Comparison of ENCODE assay signal across 15 cellular contexts in genomic region chr21:39224930-39225329, GRCh38. TPM values are rescaled to one million over a fixed set of nuclear protein-coding genes. Genes with fewer than 3 reads are reported as not detected.
DNase-seq lines count a peak whose midpoint lies in the region; ATAC-seq, FAIRE-seq and TF ChIP-seq lines count a peak whose summit lies in the region.
"Had no signal": no experiment of that assay in that cellular context is flagged by ENCODE, and none has a peak within 500 bp of the region (broad histone marks: within the 10 kb centered on the region; RNA-seq: fewer than 3 reads in every experiment).

No MANE protein-coding gene starts in this region.

- peaks cover 14 to 18% of the 10 kb centered on the region in 2 donors for H3K4me1 ChIP-seq in thyroid gland
- H3K4me1 ChIP-seq: BLaER1 treated with 17β-estradiol and CSF1 and Interleukin-3, amounts not matched to agents 10 nM and 100 nM had no signal

- H3K36me3 ChIP-seq in thyroid gland: peaks cover 12 to 17% of the 10 kb centered on the region in 2 donors

- H3K27me3 Mint-ChIP-seq in activated T-cell treated with anti-CD3 and anti-CD28 coated beads, Interleukin-2, amount 50 U/mL, for 72 hours (ENCODE audit: low read depth): no peaks in the 10 kb centered on the region
- H3K27me3 Mint-ChIP-seq in activated naive CD8-positive, alpha-beta T cell treated with anti-CD3 and anti-CD28 coated beads, Interleukin-2, amount 50 U/mL, for 24 hours: no peaks in the 10 kb centered on the region
- H3K27me3 Mint-ChIP-seq in natural killer cell (ENCODE audit: low read depth in 2 of 2) (no peaks in the 10 kb centered on the region), glutamatergic neuron (ENCODE audit: unreplicated experiment) (no peaks in the 10 kb centered on the region)
- H3K27me3 Mint-ChIP-seq: CD4-positive, CD25-positive, alpha-beta regulatory T cell had no signal

- no peak for TF ChIP-seq POLR2A in H54 (IDR thresholded peaks at IDR 0.05; ENCODE audit: low read depth, low read length)
- no peak for TF ChIP-seq POLR2A in thyroid gland (IDR thresholded peaks at IDR 0.05)

- H3K27ac ChIP-seq in thyroid gland: no peak overlapping the region
- H3K27ac ChIP-seq: BLaER1 treated with 17β-estradiol and CSF1 and Interleukin-3, amounts not matched to agents 10 nM and 100 nM; GM23248 had no signal

- TF ChIP-seq CTCF in natural killer cell (IDR thresholded peaks at IDR 0.05) (no peak), thyroid gland (IDR thresholded peaks at IDR 0.05) (no peak), glutamatergic neuron (IDR thresholded peaks at IDR 0.05; ENCODE audit: partially characterized antibody, unreplicated experiment) (no peak)

- WGBS in thyroid gland, 2 donors: 96 to 99% methylated on average over 3 of the region's 3 CpGs

- H3K27ac Mint-ChIP-seq in activated T-cell treated with anti-CD3 and anti-CD28 coated beads, Interleukin-2, amount 50 U/mL, for 72 hours: peak overlapping the region; percentile 61
- H3K27ac Mint-ChIP-seq in activated naive CD8-positive, alpha-beta T cell treated with anti-CD3 and anti-CD28 coated beads, Interleukin-2, amount 50 U/mL, for 24 hours: no peak overlapping the region
- H3K27ac Mint-ChIP-seq in natural killer cell (peak overlapping the region; percentile 17 to 55), glutamatergic neuron (ENCODE audit: unreplicated experiment) (no peak overlapping the region)

- intact Hi-C loops in natural killer cell (cut with micrococcal nuclease) (no loop called here), thyroid gland (cut with DNase I) (no loop called here)

- H3K4me1 Mint-ChIP-seq in activated T-cell treated with anti-CD3 and anti-CD28 coated beads, Interleukin-2, amount 50 U/mL, for 72 hours (ENCODE audit: low read depth): peaks cover 10% of the 10 kb centered on the region
- H3K4me1 Mint-ChIP-seq in activated naive CD8-positive, alpha-beta T cell treated with anti-CD3 and anti-CD28 coated beads, Interleukin-2, amount 50 U/mL, for 24 hours: peaks cover 3% of the 10 kb centered on the region
- H3K4me1 Mint-ChIP-seq in natural killer cell (no peaks in the 10 kb centered on the region), glutamatergic neuron (ENCODE audit: low read depth, unreplicated experiment) (peaks cover 3% of the 10 kb centered on the region)

- peaks cover 6 to 29% of the 10 kb centered on the region in 2 donors for H3K36me3 Mint-ChIP-seq in activated T-cell treated with anti-CD3 and anti-CD28 coated beads, Interleukin-2, amount 50 U/mL, for 72 hours (ENCODE audit: insufficient read depth in 2 of 2)
- H3K36me3 Mint-ChIP-seq in activated naive CD8-positive, alpha-beta T cell treated with anti-CD3 and anti-CD28 coated beads, Interleukin-2, amount 50 U/mL, for 24 hours (ENCODE audit: low read depth): peaks cover 37% of the 10 kb centered on the region
- H3K36me3 Mint-ChIP-seq in natural killer cell (peaks cover 19% of the 10 kb centered on the region), glutamatergic neuron (ENCODE audit: unreplicated experiment) (no peaks in the 10 kb centered on the region)

- no peak overlapping the region for H3K4me3 ChIP-seq in thyroid gland (replicated peaks in 1 of 3)
- H3K4me3 ChIP-seq: BLaER1 treated with 17β-estradiol and CSF1 and Interleukin-3, amounts not matched to agents 10 nM and 100 nM; GM23248 had no signal

- no peak for DNase-seq in activated T-cell treated with anti-CD3 and anti-CD28 coated beads, Interleukin-2, amount 50 U/mL, for 72 hours
- no peak for DNase-seq in activated T-cell treated with anti-CD3 and anti-CD28 coated beads, Interleukin-2, amount 50 U/mL, for 48 hours
- no peak for DNase-seq in H54 (ENCODE audit: insufficient read length, low spot score)
- no peak for DNase-seq in activated naive CD8-positive, alpha-beta T cell treated with anti-CD3 and anti-CD28 coated beads, Interleukin-2, amount 50 U/mL, for 24 hours
- DNase-seq in natural killer cell: no peak
- no peak for DNase-seq in thyroid gland
- DNase-seq in glutamatergic neuron: no peak
- DNase-seq: ACHN; Calu3; CD4-positive, CD25-positive, alpha-beta regulatory T cell; DMS 273 treated with DMSO at 0.1 percent for 48 hours; GM23248; H7 had no signal

- H3K9me3 Mint-ChIP-seq in activated T-cell treated with anti-CD3 and anti-CD28 coated beads, Interleukin-2, amount 50 U/mL, for 72 hours: no peaks in the 10 kb centered on the region
- no peaks in the 10 kb centered on the region for H3K9me3 Mint-ChIP-seq in activated naive CD8-positive, alpha-beta T cell treated with anti-CD3 and anti-CD28 coated beads, Interleukin-2, amount 50 U/mL, for 24 hours
- H3K9me3 Mint-ChIP-seq in natural killer cell (no peaks in the 10 kb centered on the region), glutamatergic neuron (ENCODE audit: unreplicated experiment) (no peaks in the 10 kb centered on the region)

- no peaks in the 10 kb centered on the region for H3K9me3 ChIP-seq in thyroid gland
- H3K9me3 ChIP-seq: BLaER1 treated with 17β-estradiol and CSF1 and Interleukin-3, amounts not matched to agents 10 nM and 100 nM had no signal

- no peak overlapping the region for H3K4me3 Mint-ChIP-seq in activated T-cell treated with anti-CD3 and anti-CD28 coated beads, Interleukin-2, amount 50 U/mL, for 72 hours
- H3K4me3 Mint-ChIP-seq in activated naive CD8-positive, alpha-beta T cell treated with anti-CD3 and anti-CD28 coated beads, Interleukin-2, amount 50 U/mL, for 24 hours: no peak overlapping the region
- H3K4me3 Mint-ChIP-seq in natural killer cell: no peak overlapping the region
- H3K4me3 Mint-ChIP-seq in glutamatergic neuron (ENCODE audit: unreplicated experiment): no peak overlapping the region
- H3K4me3 Mint-ChIP-seq: CD4-positive, CD25-positive, alpha-beta regulatory T cell had no signal

- peak; percentile 68 for FAIRE-seq in H54 (lab: Jason Lieb, UNC)

- H3K27me3 ChIP-seq in thyroid gland: no peaks in the 10 kb centered on the region
- H3K27me3 ChIP-seq: BLaER1 treated with 17β-estradiol and CSF1 and Interleukin-3, amounts not matched to agents 10 nM and 100 nM had no signal

- ATAC-seq in activated T-cell treated with anti-CD3 and anti-CD28 coated beads, Interleukin-2, amount 50 U/mL, for 72 hours (replicated peaks in 1 of 2): peak in 1 of 2 donors; percentile 36
- ATAC-seq in activated naive CD8-positive, alpha-beta T cell treated with anti-CD3 and anti-CD28 coated beads, Interleukin-2, amount 50 U/mL, for 24 hours: peak; percentile 28
- no peak for ATAC-seq in natural killer cell
- no peak for ATAC-seq in GM21526 (IDR thresholded peaks at IDR 0.05; ENCODE audit: low FRiP score, unreplicated experiment)

RNA-seq across cellular contexts. Expression of gene PSMG1, which starts 41.7 kb away (rescaled TPM):
- 100 to 1,000 TPM in 1 of 2 donors, 10 to 100 TPM in 1; 98.7 to 113 TPM for total RNA-seq in activated T-cell treated with anti-CD3 and anti-CD28 coated beads, Interleukin-2, amount 50 U/mL, for 72 hours
- total RNA-seq in natural killer cell (10 to 100 TPM; 11.3 to 12.1 (median 12.0) TPM), thyroid gland (10 to 100 TPM; 33.0 to 54.2 (median 42.6) TPM), glutamatergic neuron (ENCODE audit: unreplicated experiment) (28.7 TPM)

Comparison
In these comparisons a context has a peak if more than half of its experiments do, and no peak if none do; other contexts are left out.
1. H3K27ac Mint-ChIP-seq: peak in activated T-cell treated with anti-CD3 and anti-CD28 coated beads, Interleukin-2, amount 50 U/mL, for 72 hours (single experiment) and natural killer cell (2 of 2); none in activated naive CD8-positive, alpha-beta T cell treated with anti-CD3 and anti-CD28 coated beads, Interleukin-2, amount 50 U/mL, for 24 hours (single experiment) and glutamatergic neuron (single experiment).